10 cellular contexts compared by ENCODE assay signal in genomic region chr5:98428806-98429205, GRCh38.
A peak's percentile ranks its signal among the peaks of the same experiment; 100 is the strongest.
DNase-seq lines count a peak whose midpoint lies in the region; ATAC-seq, FAIRE-seq and TF ChIP-seq lines count a peak whose summit lies in the region.
"Had no signal": no experiment of that assay in that cellular context is flagged by ENCODE, and none has a peak within 500 bp of the region (broad histone marks: within the 10 kb centered on the region; RNA-seq: fewer than 3 reads in every experiment).

No MANE protein-coding gene starts in this region.

- no peak overlapping the region for H3K9ac ChIP-seq in GM12878 (ENCODE audit: control insufficient read depth, insufficient read depth, low read length)

- no peak for FAIRE-seq in GM12878 (lab: Jason Lieb, UNC)

- no peak overlapping the region for H3K4me3 ChIP-seq in GM12878
- H3K4me3 ChIP-seq: heart right ventricle, SJCRH30 had no signal

- RAD21 ChIA-PET in GM12878 (lab: Charles Lee; ENCODE audit: unreplicated experiment), result no interaction called here

- no peaks in the 10 kb centered on the region for H4K20me1 ChIP-seq in GM12878 (ENCODE audit: control insufficient read depth, insufficient read depth)

- TF ChIP-seq CTCF in GM12878 (IDR thresholded peaks at IDR 0.05 in 2 of 3, conservative IDR thresholded peaks at IDR 0.05 in 1 of 3; ENCODE audit: control insufficient read depth in 2 of 3, extremely low read depth in 1 of 3, insufficient read depth in 1 of 3, low read depth in 3 of 3, low read length in 3 of 3), result no peak
- TF ChIP-seq CTCF in osteocyte (IDR thresholded peaks at IDR 0.05), result no peak

- H3K27ac ChIP-seq in GM12878 (ENCODE audit: control insufficient read depth, insufficient read depth), result no peak overlapping the region
- H3K27ac ChIP-seq: heart right ventricle, SJCRH30 had no signal

- TF ChIP-seq POLR2A in GM12878 (IDR thresholded peaks at IDR 0.05; ENCODE audit: low read depth, low read length), result no peak

- peak overlapping the region; percentile 76 for H3K27ac Mint-ChIP-seq in osteocyte (ENCODE audit: unreplicated experiment)

- no peaks in the 10 kb centered on the region for H3K36me3 Mint-ChIP-seq in osteocyte (ENCODE audit: unreplicated experiment)

- H3K79me2 ChIP-seq in GM12878 (ENCODE audit: control insufficient read depth, insufficient read depth, low read length), result no peaks in the 10 kb centered on the region

- WGBS in GM12878 (ENCODE audit: insufficient coverage, insufficient replicate concordance, low lambda C conversion rate, missing lambda C conversion rate), result 30% methylated on average over 4 of the region's 4 CpGs

- intact Hi-C loops in GM12878 (cut with micrococcal nuclease; ENCODE audit: unreplicated experiment), result no loop called here

- H3K4me2 ChIP-seq in GM12878 (ENCODE audit: control insufficient read depth, insufficient read depth), result peak overlapping the region; percentile 13; the same call in 1 of the 2 replicates

- SMC1A ChIA-PET in GM12878 (lab: Charles Lee; ENCODE audit: uncharacterized antibody, unreplicated experiment), result no interaction called here

- DNase-seq in GM12878 (ENCODE audit: low read depth, low spot score), result peak; percentile 8
- DNase-seq in osteocyte (ENCODE audit: extremely low spot score, unreplicated experiment), result peak; percentile 87
- DNase-seq in DMS79 (lab: John Stamatoyannopoulos, UW), result no peak
- no peak for DNase-seq in stimulated activated naive CD4-positive, alpha-beta T cell treated with Interleukin-2 at 50 U/mL for 16 hours (lab: John Stamatoyannopoulos, UW)

- no peaks in the 10 kb centered on the region for H3K9me3 ChIP-seq in GM12878 (replicated peaks; ENCODE audit: control insufficient read depth, insufficient read depth, low read length)
- H3K9me3 ChIP-seq: heart right ventricle, SJCRH30 had no signal

- no peaks in the 10 kb centered on the region for H3K27me3 ChIP-seq in GM12878 (replicated peaks in 1 of 2; ENCODE audit: control insufficient read depth in 2 of 2, insufficient read depth in 2 of 2, low read length in 1 of 2)
- H3K27me3 ChIP-seq: heart right ventricle, SJCRH30 had no signal

- H3K4me1 ChIP-seq in GM12878 (ENCODE audit: control insufficient read depth, insufficient read depth, low read length), result peaks cover 3% of the 10 kb centered on the region; the same call in 1 of the 2 replicates

- ATAC-seq in GM19023 (IDR thresholded peaks at IDR 0.05; ENCODE audit: unreplicated experiment), result peak; percentile 76
- ATAC-seq in HG03103 (IDR thresholded peaks at IDR 0.05; ENCODE audit: low read depth, unreplicated experiment), result peak; percentile 45
- peak; percentile 70 for ATAC-seq in GM12878
- ATAC-seq in GM21737 (IDR thresholded peaks at IDR 0.05; ENCODE audit: unreplicated experiment), result no peak
- no peak for ATAC-seq in HG02938 (IDR thresholded peaks at IDR 0.05; ENCODE audit: unreplicated experiment)

- H3K27me3 Mint-ChIP-seq in osteocyte (ENCODE audit: unreplicated experiment), result no peaks in the 10 kb centered on the region

- H3K4me1 Mint-ChIP-seq in osteocyte (ENCODE audit: unreplicated experiment), result peaks cover 76% of the 10 kb centered on the region

- no TSS peak for BruUV-seq in GM12878 (replicated peaks; lab: Mats Ljungman, UMichigan)

- CTCF ChIA-PET in GM12878 (lab: Yijun Ruan, JAX), result interaction anchor here (0.7 to 1.5 kb wide), 2 partner anchors 13 to 1198 kb away, joined by 3 to 6 read pairs; no protein-coding TSS in a partner anchor

- no peak overlapping the region for H3K4me3 Mint-ChIP-seq in osteocyte (ENCODE audit: unreplicated experiment)

- POLR2A ChIA-PET in GM12878 (lab: Charles Lee), result no interaction called here

- in situ Hi-C loops in GM12878 (cut with MboI), result no loop called here

- H3K9me3 Mint-ChIP-seq in osteocyte (ENCODE audit: unreplicated experiment), result peaks cover 6% of the 10 kb centered on the region

- H3K36me3 ChIP-seq in GM12878 (ENCODE audit: control insufficient read depth in 2 of 2, insufficient read depth in 2 of 2, low read length in 1 of 2), result no peaks in the 10 kb centered on the region
- H3K36me3 ChIP-seq: heart right ventricle, SJCRH30 had no signal

- TF ChIP-seq RAD21 in GM12878 (IDR thresholded peaks at IDR 0.05; ENCODE audit: insufficient read depth, low read depth, low read length), result no peak

- TF ChIP-seq EP300 in GM12878 (IDR thresholded peaks at IDR 0.05; ENCODE audit: borderline replicate concordance in 1 of 2, control insufficient read depth in 1 of 2, low read depth in 2 of 2, low read length in 2 of 2), result no peak

- no peak overlapping the region for H2AFZ ChIP-seq in GM12878 (ENCODE audit: control insufficient read depth, low read depth, low read length)

TF ChIP-seq in GM12878, 131 proteins besides CTCF, POLR2A, EP300 and RAD21:
- TF ChIP-seq NR2F1 (conservative IDR thresholded peaks at IDR 0.05) (peak; percentile 70), RUNX3 (IDR thresholded peaks at IDR 0.05; ENCODE audit: low read length) (peak; percentile 24; the same call in 1 of the 2 replicates), IKZF2 (IDR thresholded peaks at IDR 0.05) (peak in 1 of 2 experiments; percentile 65; a peak in 2 of 4 replicates), SKIL (IDR thresholded peaks at IDR 0.05; ENCODE audit: low read depth, poor library complexity, severe bottlenecking) (no peak), MXI1 (IDR thresholded peaks at IDR 0.05; ENCODE audit: low read depth, low read length) (no peak)

Comparison
In these comparisons a context has a peak if more than half of its experiments do, and no peak if none do; other contexts are left out.
1. ATAC-seq: peak in GM19023 (single experiment), HG03103 (single experiment) and GM12878 (single experiment); none in GM21737 (single experiment) and HG02938 (single experiment).
2. DNase-seq: peak in GM12878 (single experiment) and osteocyte (single experiment); none in DMS79 (single experiment) and stimulated activated naive CD4-positive, alpha-beta T cell treated with Interleukin-2 at 50 U/mL for 16 hours (single experiment).